Comparison of ENCODE assay signal across 8 cellular contexts in genomic region chr1:20376880-20377494, GRCh38.
DNase-seq lines count a peak whose midpoint lies in the region; ATAC-seq and TF ChIP-seq lines count a peak whose summit lies in the region.

No MANE protein-coding gene starts in this region.

- no peaks in the 10 kb centered on the region for H4K20me1 ChIP-seq in H9 (ENCODE audit: control insufficient read depth, insufficient read depth, insufficient read length)

- H3K36me3 Mint-ChIP-seq in H9 (ENCODE audit: insufficient read depth in 1 of 3, low read depth in 3 of 3): no peaks in the 10 kb centered on the region
- H3K36me3 Mint-ChIP-seq in glutamatergic neuron (ENCODE audit: unreplicated experiment): no peaks in the 10 kb centered on the region

- no peak overlapping the region for H2AK5ac ChIP-seq in H9 (ENCODE audit: insufficient read length, low read length)

- no peak overlapping the region for H3K14ac ChIP-seq in H9 (ENCODE audit: insufficient read depth, low read length)

- intact Hi-C loops in psoas muscle (cut with DNase I): loop anchor here (5.0 to 10.0 kb wide), 2 partner anchors 108 to 115 kb away; partner anchors contain the start of gene CAMK2N1 (in 1 of the 2)

- no peaks in the 10 kb centered on the region for H3K36me3 ChIP-seq in psoas muscle (ENCODE audit: insufficient read depth in 1 of 2, low read depth in 1 of 2)

- H3K27ac Mint-ChIP-seq in H9: no peak overlapping the region
- no peak overlapping the region for H3K27ac Mint-ChIP-seq in glutamatergic neuron (ENCODE audit: unreplicated experiment)

- H3T11ph ChIP-seq in H9 (ENCODE audit: low read length): no peak overlapping the region

- H4K8ac ChIP-seq in H9 (replicated peaks; ENCODE audit: insufficient read length, low read depth, low read length): no peak overlapping the region

- H3K27ac ChIP-seq in H9 (ENCODE audit: insufficient read length, low read depth, low read length): no peak overlapping the region
- H3K27ac ChIP-seq in psoas muscle: no peak overlapping the region

- H3K23ac ChIP-seq in H9 (ENCODE audit: insufficient read length, low read depth, low read length): no peak overlapping the region

- no peak overlapping the region for H3K9ac ChIP-seq in H9 (ENCODE audit: extremely low read depth, insufficient read length, low read length)

- no peak overlapping the region for H2BK12ac ChIP-seq in H9 (ENCODE audit: insufficient read length, low read depth, low read length)

- WGBS in H9 (ENCODE audit: extremely low coverage, insufficient read length, low lambda C conversion rate): no CpG with 5 or more reads among the region's 8 CpGs
- 14 to 19% (median 18%) methylated on average over 8 of the region's 8 CpGs for WGBS in psoas muscle, 3 donors

- H3K4me1 Mint-ChIP-seq in H9 (peaks cover 2 to 10% of the 10 kb centered on the region in 2 experiments; a peak in 2 of 4 replicates), glutamatergic neuron (ENCODE audit: low read depth, unreplicated experiment) (peaks cover 23% of the 10 kb centered on the region)

- peak; percentile 83 for DNase-seq in AG20443 (ENCODE audit: low spot score)
- peak; percentile 83 for DNase-seq in H9
- peak; percentile 38 for DNase-seq in RPMI7951 (ENCODE audit: low read depth)
- peak; percentile 83 for DNase-seq in activated effector memory CD4-positive, alpha-beta T cell treated with anti-CD3 and anti-CD28 coated beads, Interleukin-2, amount 50 U/mL, for 16 hours
- DNase-seq in glutamatergic neuron: peak; percentile 85
- DNase-seq in psoas muscle: peak in 1 of 2 donors; percentile 61

- ATAC-seq in psoas muscle: peak; percentile 40 to 59 (median 50)
- no peak for ATAC-seq in GM18867 (IDR thresholded peaks at IDR 0.05; ENCODE audit: unreplicated experiment)
- ATAC-seq in GM18868 (IDR thresholded peaks at IDR 0.05; ENCODE audit: unreplicated experiment): no peak

- no peak overlapping the region for H3K18ac ChIP-seq in H9 (ENCODE audit: insufficient read length, low read depth, low read length)

- no peak overlapping the region for H3K4me2 ChIP-seq in H9 (ENCODE audit: insufficient read depth, insufficient read length, low read length)

- no peak overlapping the region for H2BK5ac ChIP-seq in H9 (ENCODE audit: insufficient read length, low read length)

- H3K4me1 ChIP-seq in H9 (ENCODE audit: insufficient read depth, low read length): no peaks in the 10 kb centered on the region
- H3K4me1 ChIP-seq in psoas muscle: no peaks in the 10 kb centered on the region

- H2BK120ac ChIP-seq in H9 (ENCODE audit: low read depth, low read length, poor library complexity, severe bottlenecking): no peak overlapping the region

- no peak overlapping the region for H4K91ac ChIP-seq in H9 (ENCODE audit: insufficient read length, low read depth, low read length)

- H2BK20ac ChIP-seq in H9 (ENCODE audit: low read depth, low read length, poor library complexity, severe bottlenecking): no peak overlapping the region

- H4K5ac ChIP-seq in H9 (ENCODE audit: insufficient read length, low read depth, low read length): no peak overlapping the region

- no peak overlapping the region for H3K4me3 ChIP-seq in psoas muscle

- H3K27me3 Mint-ChIP-seq in H9 (ENCODE audit: low read depth) (peaks cover 95% of the 10 kb centered on the region), glutamatergic neuron (ENCODE audit: unreplicated experiment) (peaks cover 8% of the 10 kb centered on the region)

- TF ChIP-seq CTCF in H9 (conservative IDR thresholded peaks at IDR 0.05) (peak; percentile 80), glutamatergic neuron (IDR thresholded peaks at IDR 0.05; ENCODE audit: partially characterized antibody, unreplicated experiment) (peak; percentile 85), psoas muscle (IDR thresholded peaks at IDR 0.05) (peak; percentile 65)

- H3K27me3 ChIP-seq in H9 (ENCODE audit: insufficient read depth, low read length) (peaks cover 6% of the 10 kb centered on the region; the same call in 1 of the 2 replicates), psoas muscle (ENCODE audit: insufficient read depth in 3 of 3, low read length in 2 of 3) (no peaks in the 10 kb centered on the region)

- H3K56ac ChIP-seq in H9 (ENCODE audit: insufficient read length, low read depth, low read length): no peak overlapping the region

- H3K4ac ChIP-seq in H9 (ENCODE audit: low read depth, low read length): no peak overlapping the region

- H3K79me1 ChIP-seq in H9 (ENCODE audit: insufficient read depth, low read depth, low read length, poor library complexity, severe bottlenecking): no peaks in the 10 kb centered on the region

- H3K9me3 Mint-ChIP-seq in H9: no peaks in the 10 kb centered on the region; a peak in 1 of 5 replicates
- peaks cover 5% of the 10 kb centered on the region for H3K9me3 Mint-ChIP-seq in glutamatergic neuron (ENCODE audit: unreplicated experiment)

- no peak overlapping the region for H2BK15ac ChIP-seq in H9 (ENCODE audit: low read depth, low read length)

- H3K23me2 ChIP-seq in H9 (ENCODE audit: insufficient read length, low read depth, low read length, poor library complexity, severe bottlenecking): no peaks in the 10 kb centered on the region

- H3K4me3 Mint-ChIP-seq in H9: no peak overlapping the region
- no peak overlapping the region for H3K4me3 Mint-ChIP-seq in glutamatergic neuron (ENCODE audit: unreplicated experiment)

- H3K9me3 ChIP-seq in H9 (ENCODE audit: control insufficient read depth, low read depth, low read length) (no peaks in the 10 kb centered on the region), psoas muscle (no peaks in the 10 kb centered on the region)

- no peak overlapping the region for H2AFZ ChIP-seq in H9 (ENCODE audit: low read length)

- H3K79me2 ChIP-seq in H9 (ENCODE audit: insufficient read depth, low read length): no peaks in the 10 kb centered on the region

Comparison
In these comparisons a context has a peak if more than half of its experiments do, and no peak if none do; other contexts are left out.
1. ATAC-seq: peak in psoas muscle (4 of 4); none in GM18867 (single experiment) and GM18868 (single experiment).
2. Peak in every context shown above with its lines, with median percentiles within 50 percentile points of each other: CTCF ChIP-seq.